ENCODE assay signal across 1 cellular context in the genomic region with DNA sequence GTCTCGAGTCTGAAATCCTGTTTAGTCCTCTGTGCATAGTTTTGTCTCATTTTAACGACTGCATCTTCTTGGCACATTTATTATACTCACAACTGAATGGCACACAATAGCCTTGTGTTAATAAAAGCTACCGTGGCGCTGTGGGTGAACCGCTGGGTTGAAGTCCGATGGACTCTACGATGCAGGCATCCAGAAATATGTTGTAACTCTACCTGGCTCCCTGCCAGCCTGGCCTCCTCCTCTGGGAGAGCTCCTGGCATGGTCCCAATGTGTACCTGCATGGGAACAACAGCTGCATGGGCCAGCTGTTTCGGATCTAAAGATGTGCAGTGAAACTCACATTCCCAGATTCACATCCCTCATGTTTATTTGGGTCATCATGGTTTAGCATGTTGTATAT.
TF ChIP-seq lines count a peak whose summit lies in the region.

No MANE protein-coding gene starts in this region.

TF ChIP-seq in HepG2, 621 proteins besides CTCF, POLR2A, EP300 and RAD21 (continued from another document and continues in another):
- TF ChIP-seq, protein P1, sequence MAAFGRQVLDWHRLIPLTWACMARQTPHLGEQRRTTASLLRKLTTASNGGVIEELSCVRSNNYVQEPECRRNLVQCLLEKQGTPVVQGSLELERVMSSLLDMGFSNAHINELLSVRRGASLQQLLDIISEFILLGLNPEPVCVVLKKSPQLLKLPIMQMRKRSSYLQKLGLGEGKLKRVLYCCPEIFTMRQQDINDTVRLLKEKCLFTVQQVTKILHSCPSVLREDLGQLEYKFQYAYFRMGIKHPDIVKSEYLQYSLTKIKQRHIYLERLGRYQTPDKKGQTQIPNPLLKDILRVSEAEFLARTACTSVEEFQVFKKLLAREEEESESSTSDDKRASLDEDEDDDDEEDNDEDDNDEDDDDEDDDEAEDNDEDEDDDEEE (CRISPR knock-in tag; IDR thresholded peaks at IDR 0.05) = no peak
- TF ChIP-seq ZNF441 (CRISPR knock-in tag; IDR thresholded peaks at IDR 0.05; ENCODE audit: borderline replicate concordance) = no peak
- TF ChIP-seq MEF2D (CRISPR knock-in tag; IDR thresholded peaks at IDR 0.05) = no peak
- TF ChIP-seq, protein P2, sequence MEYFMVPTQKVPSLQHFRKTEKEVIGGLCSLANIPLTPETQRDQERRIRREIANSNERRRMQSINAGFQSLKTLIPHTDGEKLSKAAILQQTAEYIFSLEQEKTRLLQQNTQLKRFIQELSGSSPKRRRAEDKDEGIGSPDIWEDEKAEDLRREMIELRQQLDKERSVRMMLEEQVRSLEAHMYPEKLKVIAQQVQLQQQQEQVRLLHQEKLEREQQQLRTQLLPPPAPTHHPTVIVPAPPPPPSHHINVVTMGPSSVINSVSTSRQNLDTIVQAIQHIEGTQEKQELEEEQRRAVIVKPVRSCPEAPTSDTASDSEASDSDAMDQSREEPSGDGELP (IDR thresholded peaks at IDR 0.05; ENCODE audit: borderline replicate concordance, low read depth) = peak; percentile 96
- TF ChIP-seq NR2F6 (IDR thresholded peaks at IDR 0.05) = peak; percentile 25; the same call in 1 of the 2 replicates
- peak; percentile 52; the same call in 1 of the 2 replicates for TF ChIP-seq NR2F6 (CRISPR knock-in tag; IDR thresholded peaks at IDR 0.05)
- TF ChIP-seq ZNF205 (CRISPR knock-in tag; IDR thresholded peaks at IDR 0.05) = 0 out of 2 replicates have a peak, but pooled peaks have one; percentile 44
- TF ChIP-seq ZBTB38 (CRISPR knock-in tag; IDR thresholded peaks at IDR 0.05) = no peak
- TF ChIP-seq ZNF614 (CRISPR knock-in tag; IDR thresholded peaks at IDR 0.05; ENCODE audit: borderline replicate concordance) = 0 out of 2 replicates have a peak, but pooled peaks have one; percentile 52
- no peak for TF ChIP-seq BHLHE40 (IDR thresholded peaks at IDR 0.05; ENCODE audit: low read length)
- TF ChIP-seq, protein P3, sequence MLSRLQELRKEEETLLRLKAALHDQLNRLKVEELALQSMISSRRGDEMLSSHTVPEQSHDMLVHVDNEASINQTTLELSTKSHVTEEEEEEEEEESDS (CRISPR knock-in tag; IDR thresholded peaks at IDR 0.05; ENCODE audit: borderline replicate concordance) = no peak
- TF ChIP-seq TEAD2 (CRISPR knock-in tag; IDR thresholded peaks at IDR 0.05) = no peak
- TF ChIP-seq, protein P4, sequence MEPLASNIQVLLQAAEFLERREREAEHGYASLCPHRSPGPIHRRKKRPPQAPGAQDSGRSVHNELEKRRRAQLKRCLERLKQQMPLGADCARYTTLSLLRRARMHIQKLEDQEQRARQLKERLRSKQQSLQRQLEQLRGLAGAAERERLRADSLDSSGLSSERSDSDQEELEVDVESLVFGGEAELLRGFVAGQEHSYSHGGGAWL (CRISPR knock-in tag; IDR thresholded peaks at IDR 0.05) = no peak
- TF ChIP-seq ZNF556 (CRISPR knock-in tag; IDR thresholded peaks at IDR 0.05; ENCODE audit: borderline replicate concordance) = no peak
- TF ChIP-seq TGIF2 (CRISPR knock-in tag; IDR thresholded peaks at IDR 0.05) = no peak
- TF ChIP-seq FOSL2 (CRISPR knock-in tag; IDR thresholded peaks at IDR 0.05) = peak; percentile 64
- TF ChIP-seq SALL1 (CRISPR knock-in tag; IDR thresholded peaks at IDR 0.05) = peak; percentile 89
- no peak for TF ChIP-seq BRCA1 (CRISPR knock-in tag; IDR thresholded peaks at IDR 0.05)
- no peak for TF ChIP-seq U2AF2 (IDR thresholded peaks at IDR 0.05; ENCODE audit: low read depth, low read length)
- TF ChIP-seq RBFOX2 (IDR thresholded peaks at IDR 0.05; ENCODE audit: low read depth, low read length) = no peak
- no peak for TF ChIP-seq ZNF33B (CRISPR knock-in tag; IDR thresholded peaks at IDR 0.05)
- TF ChIP-seq, protein P5, sequence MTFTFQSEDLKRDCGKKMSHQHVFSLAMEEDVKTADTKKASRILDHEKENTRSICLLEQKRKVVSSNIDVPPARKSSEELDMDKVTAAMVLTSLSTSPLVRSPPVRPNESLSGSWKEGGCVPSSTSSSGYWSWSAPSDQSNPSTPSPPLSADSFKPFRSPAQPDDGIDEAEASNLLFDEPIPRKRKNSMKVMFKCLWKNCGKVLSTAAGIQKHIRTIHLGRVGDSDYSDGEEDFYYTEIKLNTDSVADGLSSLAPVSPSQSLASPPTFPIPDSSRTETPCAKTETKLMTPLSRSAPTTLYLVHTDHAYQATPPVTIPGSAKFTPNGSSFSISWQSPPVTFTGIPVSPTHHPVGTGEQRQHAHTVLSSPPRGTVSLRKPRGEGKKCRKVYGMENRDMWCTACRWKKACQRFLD (CRISPR knock-in tag; IDR thresholded peaks at IDR 0.05; ENCODE audit: borderline replicate concordance) = no peak
- TF ChIP-seq MED13 (CRISPR knock-in tag; IDR thresholded peaks at IDR 0.05) = no peak
- TF ChIP-seq, protein P6, sequence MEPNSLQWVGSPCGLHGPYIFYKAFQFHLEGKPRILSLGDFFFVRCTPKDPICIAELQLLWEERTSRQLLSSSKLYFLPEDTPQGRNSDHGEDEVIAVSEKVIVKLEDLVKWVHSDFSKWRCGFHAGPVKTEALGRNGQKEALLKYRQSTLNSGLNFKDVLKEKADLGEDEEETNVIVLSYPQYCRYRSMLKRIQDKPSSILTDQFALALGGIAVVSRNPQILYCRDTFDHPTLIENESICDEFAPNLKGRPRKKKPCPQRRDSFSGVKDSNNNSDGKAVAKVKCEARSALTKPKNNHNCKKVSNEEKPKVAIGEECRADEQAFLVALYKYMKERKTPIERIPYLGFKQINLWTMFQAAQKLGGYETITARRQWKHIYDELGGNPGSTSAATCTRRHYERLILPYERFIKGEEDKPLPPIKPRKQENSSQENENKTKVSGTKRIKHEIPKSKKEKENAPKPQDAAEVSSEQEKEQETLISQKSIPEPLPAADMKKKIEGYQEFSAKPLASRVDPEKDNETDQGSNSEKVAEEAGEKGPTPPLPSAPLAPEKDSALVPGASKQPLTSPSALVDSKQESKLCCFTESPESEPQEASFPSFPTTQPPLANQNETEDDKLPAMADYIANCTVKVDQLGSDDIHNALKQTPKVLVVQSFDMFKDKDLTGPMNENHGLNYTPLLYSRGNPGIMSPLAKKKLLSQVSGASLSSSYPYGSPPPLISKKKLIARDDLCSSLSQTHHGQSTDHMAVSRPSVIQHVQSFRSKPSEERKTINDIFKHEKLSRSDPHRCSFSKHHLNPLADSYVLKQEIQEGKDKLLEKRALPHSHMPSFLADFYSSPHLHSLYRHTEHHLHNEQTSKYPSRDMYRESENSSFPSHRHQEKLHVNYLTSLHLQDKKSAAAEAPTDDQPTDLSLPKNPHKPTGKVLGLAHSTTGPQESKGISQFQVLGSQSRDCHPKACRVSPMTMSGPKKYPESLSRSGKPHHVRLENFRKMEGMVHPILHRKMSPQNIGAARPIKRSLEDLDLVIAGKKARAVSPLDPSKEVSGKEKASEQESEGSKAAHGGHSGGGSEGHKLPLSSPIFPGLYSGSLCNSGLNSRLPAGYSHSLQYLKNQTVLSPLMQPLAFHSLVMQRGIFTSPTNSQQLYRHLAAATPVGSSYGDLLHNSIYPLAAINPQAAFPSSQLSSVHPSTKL (CRISPR knock-in tag; IDR thresholded peaks at IDR 0.05) = peak; percentile 71
- no peak for TF ChIP-seq RNF2 (conservative IDR thresholded peaks at IDR 0.05; ENCODE audit: low read depth)
- no peak for TF ChIP-seq ZNF816 (CRISPR knock-in tag; IDR thresholded peaks at IDR 0.05; ENCODE audit: borderline replicate concordance)
- TF ChIP-seq KLF16 (CRISPR knock-in tag; IDR thresholded peaks at IDR 0.05) = no peak
- TF ChIP-seq POLR2AphosphoS5 (IDR thresholded peaks at IDR 0.05; ENCODE audit: low read depth, low read length) = no peak
- TF ChIP-seq SNRNP70 (IDR thresholded peaks at IDR 0.05; ENCODE audit: low read depth, low read length) = no peak
- no peak for TF ChIP-seq SAFB2 (CRISPR knock-in tag; IDR thresholded peaks at IDR 0.05; ENCODE audit: borderline replicate concordance, low read depth)
- TF ChIP-seq, protein P7, sequence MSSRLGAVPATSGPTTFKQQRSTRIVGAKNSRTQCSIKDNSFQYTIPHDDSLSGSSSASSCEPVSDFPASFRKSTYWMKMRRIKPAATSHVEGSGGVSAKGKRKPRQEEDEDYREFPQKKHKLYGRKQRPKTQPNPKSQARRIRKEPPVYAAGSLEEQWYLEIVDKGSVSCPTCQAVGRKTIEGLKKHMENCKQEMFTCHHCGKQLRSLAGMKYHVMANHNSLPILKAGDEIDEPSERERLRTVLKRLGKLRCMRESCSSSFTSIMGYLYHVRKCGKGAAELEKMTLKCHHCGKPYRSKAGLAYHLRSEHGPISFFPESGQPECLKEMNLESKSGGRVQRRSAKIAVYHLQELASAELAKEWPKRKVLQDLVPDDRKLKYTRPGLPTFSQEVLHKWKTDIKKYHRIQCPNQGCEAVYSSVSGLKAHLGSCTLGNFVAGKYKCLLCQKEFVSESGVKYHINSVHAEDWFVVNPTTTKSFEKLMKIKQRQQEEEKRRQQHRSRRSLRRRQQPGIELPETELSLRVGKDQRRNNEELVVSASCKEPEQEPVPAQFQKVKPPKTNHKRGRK (CRISPR knock-in tag; IDR thresholded peaks at IDR 0.05) = no peak
- no peak for TF ChIP-seq NFKBIZ (CRISPR knock-in tag; IDR thresholded peaks at IDR 0.05)
- TF ChIP-seq SP5 (CRISPR knock-in tag; IDR thresholded peaks at IDR 0.05; ENCODE audit: borderline replicate concordance, low read depth) = no peak
- no peak for TF ChIP-seq GFI1 (CRISPR knock-in tag; IDR thresholded peaks at IDR 0.05; ENCODE audit: borderline replicate concordance)
- TF ChIP-seq, protein P8, sequence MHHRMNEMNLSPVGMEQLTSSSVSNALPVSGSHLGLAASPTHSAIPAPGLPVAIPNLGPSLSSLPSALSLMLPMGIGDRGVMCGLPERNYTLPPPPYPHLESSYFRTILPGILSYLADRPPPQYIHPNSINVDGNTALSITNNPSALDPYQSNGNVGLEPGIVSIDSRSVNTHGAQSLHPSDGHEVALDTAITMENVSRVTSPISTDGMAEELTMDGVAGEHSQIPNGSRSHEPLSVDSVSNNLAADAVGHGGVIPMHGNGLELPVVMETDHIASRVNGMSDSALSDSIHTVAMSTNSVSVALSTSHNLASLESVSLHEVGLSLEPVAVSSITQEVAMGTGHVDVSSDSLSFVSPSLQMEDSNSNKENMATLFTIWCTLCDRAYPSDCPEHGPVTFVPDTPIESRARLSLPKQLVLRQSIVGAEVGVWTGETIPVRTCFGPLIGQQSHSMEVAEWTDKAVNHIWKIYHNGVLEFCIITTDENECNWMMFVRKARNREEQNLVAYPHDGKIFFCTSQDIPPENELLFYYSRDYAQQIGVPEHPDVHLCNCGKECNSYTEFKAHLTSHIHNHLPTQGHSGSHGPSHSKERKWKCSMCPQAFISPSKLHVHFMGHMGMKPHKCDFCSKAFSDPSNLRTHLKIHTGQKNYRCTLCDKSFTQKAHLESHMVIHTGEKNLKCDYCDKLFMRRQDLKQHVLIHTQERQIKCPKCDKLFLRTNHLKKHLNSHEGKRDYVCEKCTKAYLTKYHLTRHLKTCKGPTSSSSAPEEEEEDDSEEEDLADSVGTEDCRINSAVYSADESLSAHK (CRISPR knock-in tag; IDR thresholded peaks at IDR 0.05; ENCODE audit: borderline replicate concordance) = no peak
- TF ChIP-seq, protein P9, sequence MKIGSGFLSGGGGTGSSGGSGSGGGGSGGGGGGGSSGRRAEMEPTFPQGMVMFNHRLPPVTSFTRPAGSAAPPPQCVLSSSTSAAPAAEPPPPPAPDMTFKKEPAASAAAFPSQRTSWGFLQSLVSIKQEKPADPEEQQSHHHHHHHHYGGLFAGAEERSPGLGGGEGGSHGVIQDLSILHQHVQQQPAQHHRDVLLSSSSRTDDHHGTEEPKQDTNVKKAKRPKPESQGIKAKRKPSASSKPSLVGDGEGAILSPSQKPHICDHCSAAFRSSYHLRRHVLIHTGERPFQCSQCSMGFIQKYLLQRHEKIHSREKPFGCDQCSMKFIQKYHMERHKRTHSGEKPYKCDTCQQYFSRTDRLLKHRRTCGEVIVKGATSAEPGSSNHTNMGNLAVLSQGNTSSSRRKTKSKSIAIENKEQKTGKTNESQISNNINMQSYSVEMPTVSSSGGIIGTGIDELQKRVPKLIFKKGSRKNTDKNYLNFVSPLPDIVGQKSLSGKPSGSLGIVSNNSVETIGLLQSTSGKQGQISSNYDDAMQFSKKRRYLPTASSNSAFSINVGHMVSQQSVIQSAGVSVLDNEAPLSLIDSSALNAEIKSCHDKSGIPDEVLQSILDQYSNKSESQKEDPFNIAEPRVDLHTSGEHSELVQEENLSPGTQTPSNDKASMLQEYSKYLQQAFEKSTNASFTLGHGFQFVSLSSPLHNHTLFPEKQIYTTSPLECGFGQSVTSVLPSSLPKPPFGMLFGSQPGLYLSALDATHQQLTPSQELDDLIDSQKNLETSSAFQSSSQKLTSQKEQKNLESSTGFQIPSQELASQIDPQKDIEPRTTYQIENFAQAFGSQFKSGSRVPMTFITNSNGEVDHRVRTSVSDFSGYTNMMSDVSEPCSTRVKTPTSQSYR (CRISPR knock-in tag; IDR thresholded peaks at IDR 0.05; ENCODE audit: borderline replicate concordance) = no peak
- TF ChIP-seq, protein P10, sequence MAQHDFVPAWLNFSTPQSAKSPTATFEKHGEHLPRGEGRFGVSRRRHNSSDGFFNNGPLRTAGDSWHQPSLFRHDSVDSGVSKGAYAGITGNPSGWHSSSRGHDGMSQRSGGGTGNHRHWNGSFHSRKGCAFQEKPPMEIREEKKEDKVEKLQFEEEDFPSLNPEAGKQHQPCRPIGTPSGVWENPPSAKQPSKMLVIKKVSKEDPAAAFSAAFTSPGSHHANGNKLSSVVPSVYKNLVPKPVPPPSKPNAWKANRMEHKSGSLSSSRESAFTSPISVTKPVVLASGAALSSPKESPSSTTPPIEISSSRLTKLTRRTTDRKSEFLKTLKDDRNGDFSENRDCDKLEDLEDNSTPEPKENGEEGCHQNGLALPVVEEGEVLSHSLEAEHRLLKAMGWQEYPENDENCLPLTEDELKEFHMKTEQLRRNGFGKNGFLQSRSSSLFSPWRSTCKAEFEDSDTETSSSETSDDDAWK (CRISPR knock-in tag; IDR thresholded peaks at IDR 0.05) = no peak
- TF ChIP-seq ZNF430 (CRISPR knock-in tag; IDR thresholded peaks at IDR 0.05) = no peak
- TF ChIP-seq ZNF850 (CRISPR knock-in tag; conservative IDR thresholded peaks at IDR 0.05) = no peak
- TF ChIP-seq ZNF772 (CRISPR knock-in tag; IDR thresholded peaks at IDR 0.05) = no peak
